ENCODE assay signal across 9 cellular contexts in the genomic region with DNA sequence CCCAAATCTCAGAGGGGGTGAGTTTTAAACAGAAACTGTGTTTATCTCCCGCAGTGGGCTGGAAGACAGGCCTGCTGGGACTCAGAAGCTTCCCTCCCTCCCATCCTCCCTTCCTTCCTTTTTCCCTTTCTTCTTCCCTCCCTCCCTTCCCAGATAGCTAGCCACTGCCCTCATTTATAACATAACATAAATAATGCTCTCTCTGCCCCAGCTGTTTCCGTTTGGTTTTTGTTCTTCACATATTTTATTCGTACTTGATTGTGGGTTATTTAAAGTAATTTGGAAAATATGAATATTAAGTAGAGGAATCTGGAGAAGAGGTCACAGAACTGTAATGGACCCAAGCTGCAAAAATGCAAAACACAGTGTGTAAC.
DNase-seq lines count a peak whose midpoint lies in the region; ATAC-seq and TF ChIP-seq lines count a peak whose summit lies in the region.
"Had no signal": no experiment of that assay in that cellular context is flagged by ENCODE, and none has a peak within 500 bp of the region (broad histone marks: within the 10 kb centered on the region; RNA-seq: fewer than 3 reads in every experiment).

No MANE protein-coding gene starts in this region.

- H3K27me3 ChIP-seq in dorsolateral prefrontal cortex (no peaks in the 10 kb centered on the region), upper lobe of right lung (no peaks in the 10 kb centered on the region)

- H3K36me3 ChIP-seq in upper lobe of right lung = no peaks in the 10 kb centered on the region

- peaks cover 36% of the 10 kb centered on the region for H3K4me1 ChIP-seq in upper lobe of right lung

- H3K27ac Mint-ChIP-seq in activated naive CD8-positive, alpha-beta T cell treated with anti-CD3 and anti-CD28 coated beads, Interleukin-2, amount 10 ng/mL, durations not matched to agents 7 days and 5 days = no peak overlapping the region
- H3K27ac Mint-ChIP-seq in activated naive CD8-positive, alpha-beta T cell treated with anti-CD3 and anti-CD28 coated beads, Interleukin-2, amount 50 U/mL, for 24 hours = no peak overlapping the region
- H3K27ac Mint-ChIP-seq in nephron = peak overlapping the region; percentile 78 to 95 (median 91)
- H3K27ac Mint-ChIP-seq in activated CD8-positive, alpha-beta memory T cell treated with anti-CD3 and anti-CD28 coated beads, Interleukin-2, amount 10 ng/mL, durations not matched to agents 7 days and 5 days = no peak overlapping the region
- H3K27ac Mint-ChIP-seq in activated T-cell treated with anti-CD3 and anti-CD28 coated beads, Interleukin-2, amount 50 U/mL, for 24 hours = no peak overlapping the region

- H3K4me1 Mint-ChIP-seq in activated naive CD8-positive, alpha-beta T cell treated with anti-CD3 and anti-CD28 coated beads, Interleukin-2, amount 10 ng/mL, durations not matched to agents 7 days and 5 days = peaks cover 18% of the 10 kb centered on the region
- H3K4me1 Mint-ChIP-seq in activated naive CD8-positive, alpha-beta T cell treated with anti-CD3 and anti-CD28 coated beads, Interleukin-2, amount 50 U/mL, for 24 hours = no peaks in the 10 kb centered on the region
- H3K4me1 Mint-ChIP-seq in nephron = peaks cover 74% of the 10 kb centered on the region
- peaks cover 38% of the 10 kb centered on the region for H3K4me1 Mint-ChIP-seq in activated CD8-positive, alpha-beta memory T cell treated with anti-CD3 and anti-CD28 coated beads, Interleukin-2, amount 10 ng/mL, durations not matched to agents 7 days and 5 days
- H3K4me1 Mint-ChIP-seq in activated T-cell treated with anti-CD3 and anti-CD28 coated beads, Interleukin-2, amount 50 U/mL, for 24 hours (ENCODE audit: low read depth) = peaks cover 4% of the 10 kb centered on the region

- H3K4me3 ChIP-seq in dorsolateral prefrontal cortex = peak overlapping the region in 30 of 59 donors; percentile 11 to 54 (median 32)
- H3K4me3 ChIP-seq in upper lobe of right lung = no peak overlapping the region

- H3K36me3 Mint-ChIP-seq in activated naive CD8-positive, alpha-beta T cell treated with anti-CD3 and anti-CD28 coated beads, Interleukin-2, amount 10 ng/mL, durations not matched to agents 7 days and 5 days = no peaks in the 10 kb centered on the region
- H3K36me3 Mint-ChIP-seq in activated naive CD8-positive, alpha-beta T cell treated with anti-CD3 and anti-CD28 coated beads, Interleukin-2, amount 50 U/mL, for 24 hours (ENCODE audit: low read depth) = no peaks in the 10 kb centered on the region
- H3K36me3 Mint-ChIP-seq in nephron (ENCODE audit: low read depth) = peaks cover 6% of the 10 kb centered on the region
- no peaks in the 10 kb centered on the region for H3K36me3 Mint-ChIP-seq in activated CD8-positive, alpha-beta memory T cell treated with anti-CD3 and anti-CD28 coated beads, Interleukin-2, amount 10 ng/mL, durations not matched to agents 7 days and 5 days
- no peaks in the 10 kb centered on the region for H3K36me3 Mint-ChIP-seq in activated T-cell treated with anti-CD3 and anti-CD28 coated beads, Interleukin-2, amount 50 U/mL, for 24 hours (ENCODE audit: low read depth)

- H3K27ac ChIP-seq in dorsolateral prefrontal cortex (peak overlapping the region in 20 of 59 donors; percentile 13 to 73 (median 44)), upper lobe of right lung (peak overlapping the region; percentile 63)

- no peaks in the 10 kb centered on the region for H3K9me3 Mint-ChIP-seq in activated naive CD8-positive, alpha-beta T cell treated with anti-CD3 and anti-CD28 coated beads, Interleukin-2, amount 10 ng/mL, durations not matched to agents 7 days and 5 days
- no peaks in the 10 kb centered on the region for H3K9me3 Mint-ChIP-seq in activated naive CD8-positive, alpha-beta T cell treated with anti-CD3 and anti-CD28 coated beads, Interleukin-2, amount 50 U/mL, for 24 hours
- no peaks in the 10 kb centered on the region for H3K9me3 Mint-ChIP-seq in nephron
- H3K9me3 Mint-ChIP-seq in activated CD8-positive, alpha-beta memory T cell treated with anti-CD3 and anti-CD28 coated beads, Interleukin-2, amount 10 ng/mL, durations not matched to agents 7 days and 5 days (ENCODE audit: low read depth) = no peaks in the 10 kb centered on the region
- no peaks in the 10 kb centered on the region for H3K9me3 Mint-ChIP-seq in activated T-cell treated with anti-CD3 and anti-CD28 coated beads, Interleukin-2, amount 50 U/mL, for 24 hours

- peak overlapping the region; percentile 62 for H3K4me3 Mint-ChIP-seq in activated naive CD8-positive, alpha-beta T cell treated with anti-CD3 and anti-CD28 coated beads, Interleukin-2, amount 10 ng/mL, durations not matched to agents 7 days and 5 days
- no peak overlapping the region for H3K4me3 Mint-ChIP-seq in activated naive CD8-positive, alpha-beta T cell treated with anti-CD3 and anti-CD28 coated beads, Interleukin-2, amount 50 U/mL, for 24 hours
- peak overlapping the region; percentile 0 to 37 (median 12) for H3K4me3 Mint-ChIP-seq in nephron
- no peak overlapping the region for H3K4me3 Mint-ChIP-seq in activated CD8-positive, alpha-beta memory T cell treated with anti-CD3 and anti-CD28 coated beads, Interleukin-2, amount 10 ng/mL, durations not matched to agents 7 days and 5 days
- H3K4me3 Mint-ChIP-seq in activated T-cell treated with anti-CD3 and anti-CD28 coated beads, Interleukin-2, amount 50 U/mL, for 24 hours = no peak overlapping the region

- DNase-seq in activated naive CD8-positive, alpha-beta T cell treated with anti-CD3 and anti-CD28 coated beads, Interleukin-2, amount 10 ng/mL, durations not matched to agents 7 days and 5 days = no peak
- no peak for DNase-seq in activated naive CD8-positive, alpha-beta T cell treated with anti-CD3 and anti-CD28 coated beads, Interleukin-2, amount 50 U/mL, for 24 hours
- DNase-seq in dorsolateral prefrontal cortex (no peak), upper lobe of right lung (no peak)
- DNase-seq in activated CD8-positive, alpha-beta memory T cell treated with anti-CD3 and anti-CD28 coated beads, Interleukin-2, amount 10 ng/mL, durations not matched to agents 7 days and 5 days = no peak
- no peak for DNase-seq in activated T-cell treated with anti-CD3 and anti-CD28 coated beads, Interleukin-2, amount 50 U/mL, for 48 hours
- DNase-seq in activated T-cell treated with anti-CD3 and anti-CD28 coated beads, Interleukin-2, amount 50 U/mL, for 24 hours = no peak
- DNase-seq: NCI-H1694 treated with DMSO at 0.1 percent for 48 hours had no signal

- intact Hi-C loops in dorsolateral prefrontal cortex (cut with DNase I) (loop anchor here in 1 of 2 donors (5.0 kb wide), 1 partner anchor 143 kb away; the partner anchor contains the start of gene TEAD1), upper lobe of right lung (cut with DNase I) (no loop called here)

- peaks cover 48% of the 10 kb centered on the region for H3K27me3 Mint-ChIP-seq in activated naive CD8-positive, alpha-beta T cell treated with anti-CD3 and anti-CD28 coated beads, Interleukin-2, amount 10 ng/mL, durations not matched to agents 7 days and 5 days
- peaks cover 13% of the 10 kb centered on the region for H3K27me3 Mint-ChIP-seq in activated naive CD8-positive, alpha-beta T cell treated with anti-CD3 and anti-CD28 coated beads, Interleukin-2, amount 50 U/mL, for 24 hours
- H3K27me3 Mint-ChIP-seq in nephron (ENCODE audit: low read depth) = no peaks in the 10 kb centered on the region
- H3K27me3 Mint-ChIP-seq in activated CD8-positive, alpha-beta memory T cell treated with anti-CD3 and anti-CD28 coated beads, Interleukin-2, amount 10 ng/mL, durations not matched to agents 7 days and 5 days = peaks cover 46% of the 10 kb centered on the region
- peaks cover 60% of the 10 kb centered on the region for H3K27me3 Mint-ChIP-seq in activated T-cell treated with anti-CD3 and anti-CD28 coated beads, Interleukin-2, amount 50 U/mL, for 24 hours

- TF ChIP-seq CTCF in dorsolateral prefrontal cortex (IDR thresholded peaks at IDR 0.05 in 54 of 56, conservative IDR thresholded peaks at IDR 0.05 in 2 of 56; ENCODE audit: low read depth in 1 of 56, partially characterized antibody in 56 of 56) (peak in 1 of 56 donors; percentile 2), nephron (IDR thresholded peaks at IDR 0.05; ENCODE audit: unreplicated experiment in 3 of 3) (no peak), upper lobe of right lung (IDR thresholded peaks at IDR 0.05) (no peak)

- no peaks in the 10 kb centered on the region for H3K9me3 ChIP-seq in upper lobe of right lung

- CTCF ChIA-PET in activated CD8-positive, alpha-beta memory T cell treated with anti-CD3 and anti-CD28 coated beads, Interleukin-2, amount 10 ng/mL, durations not matched to agents 7 days and 5 days (lab: Charles Lee) = interaction anchor here (1.6 kb wide), 1 partner anchor 216 kb away, joined by 4 read pairs; no protein-coding TSS in a partner anchor

- POLR2A ChIA-PET in activated naive CD8-positive, alpha-beta T cell treated with anti-CD3 and anti-CD28 coated beads, Interleukin-2, amount 10 ng/mL, durations not matched to agents 7 days and 5 days (lab: Charles Lee) = no interaction called here

- no peak for ATAC-seq in activated naive CD8-positive, alpha-beta T cell treated with anti-CD3 and anti-CD28 coated beads, Interleukin-2, amount 10 ng/mL, durations not matched to agents 7 days and 5 days (ENCODE audit: low read depth)
- ATAC-seq in activated naive CD8-positive, alpha-beta T cell treated with anti-CD3 and anti-CD28 coated beads, Interleukin-2, amount 50 U/mL, for 24 hours = no peak
- no peak for ATAC-seq in upper lobe of right lung
- ATAC-seq in activated CD8-positive, alpha-beta memory T cell treated with anti-CD3 and anti-CD28 coated beads, Interleukin-2, amount 10 ng/mL, durations not matched to agents 7 days and 5 days = no peak

Comparison
In these comparisons a context has a peak if more than half of its experiments do, and no peak if none do; other contexts are left out.
1. H3K4me3 Mint-ChIP-seq: peak in activated naive CD8-positive, alpha-beta T cell treated with anti-CD3 and anti-CD28 coated beads, Interleukin-2, amount 10 ng/mL, durations not matched to agents 7 days and 5 days (single experiment) and nephron (3 of 3); none in activated naive CD8-positive, alpha-beta T cell treated with anti-CD3 and anti-CD28 coated beads, Interleukin-2, amount 50 U/mL, for 24 hours (single experiment), activated CD8-positive, alpha-beta memory T cell treated with anti-CD3 and anti-CD28 coated beads, Interleukin-2, amount 10 ng/mL, durations not matched to agents 7 days and 5 days (single experiment) and activated T-cell treated with anti-CD3 and anti-CD28 coated beads, Interleukin-2, amount 50 U/mL, for 24 hours (single experiment).
2. H3K27ac Mint-ChIP-seq: peak in nephron (3 of 3); none in activated naive CD8-positive, alpha-beta T cell treated with anti-CD3 and anti-CD28 coated beads, Interleukin-2, amount 10 ng/mL, durations not matched to agents 7 days and 5 days (single experiment), activated naive CD8-positive, alpha-beta T cell treated with anti-CD3 and anti-CD28 coated beads, Interleukin-2, amount 50 U/mL, for 24 hours (single experiment), activated CD8-positive, alpha-beta memory T cell treated with anti-CD3 and anti-CD28 coated beads, Interleukin-2, amount 10 ng/mL, durations not matched to agents 7 days and 5 days (single experiment) and activated T-cell treated with anti-CD3 and anti-CD28 coated beads, Interleukin-2, amount 50 U/mL, for 24 hours (single experiment).